9 cellular contexts compared by ENCODE assay signal in the genomic region with DNA sequence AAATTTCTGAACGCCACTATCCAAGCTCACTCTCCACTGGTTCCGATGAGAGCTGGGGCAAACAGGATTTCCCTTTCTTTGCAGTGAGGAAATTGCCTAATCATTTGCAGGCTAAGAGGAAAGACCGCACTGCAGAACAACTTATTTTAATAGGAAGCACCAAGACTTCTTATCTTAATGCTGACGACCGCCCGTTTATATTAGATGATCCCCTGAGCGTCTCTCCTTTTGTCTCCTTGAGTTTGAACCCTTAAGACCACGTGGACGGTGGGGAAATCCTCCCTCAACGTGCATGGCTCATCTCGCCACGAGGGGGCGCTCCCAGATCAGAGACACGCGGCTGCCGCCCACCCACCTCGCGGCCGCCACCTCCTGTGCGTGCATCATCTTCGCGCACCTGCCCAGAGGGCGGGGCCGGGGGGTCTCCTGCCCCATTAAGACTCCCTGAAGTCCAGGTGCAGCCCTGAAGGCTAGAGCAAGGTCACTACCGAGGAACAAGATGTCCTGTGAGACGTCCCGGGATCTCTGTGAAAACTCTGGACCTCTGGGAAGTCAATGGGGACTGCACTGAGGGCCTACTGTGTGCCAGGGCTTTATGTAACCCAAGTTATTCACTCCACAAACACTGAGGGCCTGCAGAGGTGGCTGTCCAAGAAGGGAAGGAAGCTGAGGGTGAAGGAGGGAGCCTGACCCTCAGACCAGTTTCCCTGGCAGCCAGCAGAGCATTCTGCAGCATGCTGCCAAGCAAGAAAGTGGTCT. TPM values are rescaled to one million over a fixed set of nuclear protein-coding genes. Genes with fewer than 3 reads are reported as not detected.
DNase-seq lines count a peak whose midpoint lies in the region; ATAC-seq and TF ChIP-seq lines count a peak whose summit lies in the region.
"Had no signal": no experiment of that assay in that cellular context is flagged by ENCODE, and none has a peak within 500 bp of the region (broad histone marks: within the 10 kb centered on the region; RNA-seq: fewer than 3 reads in every experiment).

No MANE protein-coding gene starts in this region.

- no peak overlapping the region for H3K4me3 ChIP-seq in CD8-positive, alpha-beta memory T cell (ENCODE audit: low read length)

- intact Hi-C loops in activated CD8-positive, alpha-beta T cell treated with anti-CD3 and anti-CD28 coated beads for 36 hours (cut with micrococcal nuclease), result loop anchor here (1.0 to 10.0 kb wide), 2 partner anchors 207 to 489 kb away; no protein-coding TSS in a partner anchor

- DNase-seq in CD8-positive, alpha-beta memory T cell, result peak; percentile 34 to 73 (median 55)
- peak; percentile 77 for DNase-seq in NCI-H526 treated with DMSO at 0.1 percent for 48 hours (lab: John Stamatoyannopoulos, UW)
- DNase-seq in activated CD8-positive, alpha-beta T cell treated with anti-CD3 and anti-CD28 coated beads for 36 hours, result peak; percentile 91
- peak; percentile 62 for DNase-seq in effector CD4-positive, alpha-beta T cell
- DNase-seq in medulla oblongata (ENCODE audit: extremely low spot score), result peak; percentile 87
- peak; percentile 58 for DNase-seq in stimulated activated CD8-positive, alpha-beta memory T cell treated with anti-CD3 and anti-CD28 coated beads, Interleukin-12 subunit alpha, Interleukin-12 subunit beta, amount 100 ng/mL, for 24 hours (ENCODE audit: extremely low read depth)

- peaks cover 7% of the 10 kb centered on the region in 3 donors for H3K4me1 Mint-ChIP-seq in CD8-positive, alpha-beta memory T cell
- H3K4me1 Mint-ChIP-seq in activated CD8-positive, alpha-beta T cell treated with anti-CD3 and anti-CD28 coated beads for 36 hours (ENCODE audit: low read depth), result peaks cover 17% of the 10 kb centered on the region

- peaks cover 10% of the 10 kb centered on the region for H3K4me1 ChIP-seq in CD8-positive, alpha-beta memory T cell (ENCODE audit: insufficient read depth, low read length)

- H3K4me3 Mint-ChIP-seq in CD8-positive, alpha-beta memory T cell, result peak overlapping the region in 4 of 7 donors; percentile 28 to 42 (median 32)
- H3K4me3 Mint-ChIP-seq in activated CD8-positive, alpha-beta T cell treated with anti-CD3 and anti-CD28 coated beads for 36 hours, result peak overlapping the region; percentile 40

- peak; percentile 95 for TF ChIP-seq CTCF in activated CD8-positive, alpha-beta T cell treated with anti-CD3 and anti-CD28 coated beads for 36 hours (IDR thresholded peaks at IDR 0.05)

- no peaks in the 10 kb centered on the region for H3K9me3 ChIP-seq in CD8-positive, alpha-beta memory T cell (ENCODE audit: low read length)

- POLR2A ChIA-PET in CD8-positive, alpha-beta memory T cell (lab: Charles Lee), result no interaction called here
- POLR2A ChIA-PET in activated CD8-positive, alpha-beta T cell treated with anti-CD3 and anti-CD28 coated beads for 36 hours (lab: Charles Lee), result interaction anchor here (0.6 to 1.0 kb wide), 2 partner anchors 10 to 1500 kb away, joined by 3 to 4 read pairs; no protein-coding TSS in a partner anchor

- CTCF ChIA-PET in CD8-positive, alpha-beta memory T cell (lab: Charles Lee), result interaction anchor here (0.6 to 3.4 kb wide), 13 partner anchors 17 to 480 kb away, joined by 3 to 54 read pairs (median 3); no protein-coding TSS in a partner anchor
- CTCF ChIA-PET in activated CD8-positive, alpha-beta T cell treated with anti-CD3 and anti-CD28 coated beads for 36 hours (lab: Charles Lee), result interaction anchor here (0.6 to 2.9 kb wide), 35 partner anchors 9 to 487 kb away, joined by 3 to 68 read pairs (median 3); no protein-coding TSS in a partner anchor

- no peak overlapping the region for H3K27ac ChIP-seq in CD8-positive, alpha-beta memory T cell (ENCODE audit: low read depth, low read length)

- peaks cover 31 to 40% of the 10 kb centered on the region in 2 donors for H3K27me3 Mint-ChIP-seq in CD8-positive, alpha-beta memory T cell
- H3K27me3 Mint-ChIP-seq in activated CD8-positive, alpha-beta T cell treated with anti-CD3 and anti-CD28 coated beads for 36 hours, result peaks cover 32% of the 10 kb centered on the region

- H3K36me3 ChIP-seq in CD8-positive, alpha-beta memory T cell (ENCODE audit: insufficient read depth, low read length), result no peaks in the 10 kb centered on the region

- no peaks in the 10 kb centered on the region for H3K36me3 Mint-ChIP-seq in CD8-positive, alpha-beta memory T cell
- H3K36me3 Mint-ChIP-seq in activated CD8-positive, alpha-beta T cell treated with anti-CD3 and anti-CD28 coated beads for 36 hours (ENCODE audit: low read depth), result no peaks in the 10 kb centered on the region

- H3K9me3 Mint-ChIP-seq in CD8-positive, alpha-beta memory T cell, result no peaks in the 10 kb centered on the region
- no peaks in the 10 kb centered on the region for H3K9me3 Mint-ChIP-seq in activated CD8-positive, alpha-beta T cell treated with anti-CD3 and anti-CD28 coated beads for 36 hours

- peak; percentile 66 for ATAC-seq in HG02798 (IDR thresholded peaks at IDR 0.05; ENCODE audit: poor library complexity, unreplicated experiment)
- peak; percentile 92 for ATAC-seq in activated CD8-positive, alpha-beta T cell treated with anti-CD3 and anti-CD28 coated beads for 36 hours
- ATAC-seq in HG03378 (IDR thresholded peaks at IDR 0.05; ENCODE audit: unreplicated experiment), result no peak

- H3K27me3 ChIP-seq in CD8-positive, alpha-beta memory T cell (ENCODE audit: insufficient read depth, low read length, poor library complexity, severe bottlenecking), result no peaks in the 10 kb centered on the region

- H3K27ac Mint-ChIP-seq in CD8-positive, alpha-beta memory T cell, result no peak overlapping the region
- H3K27ac Mint-ChIP-seq in activated CD8-positive, alpha-beta T cell treated with anti-CD3 and anti-CD28 coated beads for 36 hours, result peak overlapping the region; percentile 35

RNA-seq across cellular contexts. Expression of a gene that starts 28.2 kb away (rescaled TPM):
- not detected for total RNA-seq in CD8-positive, alpha-beta memory T cell
- not detected for polyA plus RNA-seq in CD8-positive, alpha-beta memory T cell
- not detected for total RNA-seq in activated CD8-positive, alpha-beta T cell treated with anti-CD3 and anti-CD28 coated beads for 36 hours
- total RNA-seq: T-helper 1 cell treated with Interleukin-12 subunit alpha and Interleukin-12 subunit beta and Interleukin-4 antibody, amounts not matched to agents 30 ng/mL and 1 ng/mL, for 36 hours had no signal
